In genomic region chr3:46469680-46470357, GRCh38 we compare ENCODE assay signal across 25 cellular contexts. TPM values are rescaled to one million over a fixed set of nuclear protein-coding genes. Genes with fewer than 3 reads are reported as not detected.
DNase-seq lines count a peak whose midpoint lies in the region; ATAC-seq, FAIRE-seq and TF ChIP-seq lines count a peak whose summit lies in the region.
"Had no signal": no experiment of that assay in that cellular context is flagged by ENCODE, and none has a peak within 500 bp of the region (broad histone marks: within the 10 kb centered on the region; RNA-seq: fewer than 3 reads in every experiment).

No MANE protein-coding gene starts in this region.

- ATAC-seq in HG02642 (IDR thresholded peaks at IDR 0.05; ENCODE audit: poor library complexity, unreplicated experiment) (no peak), GM21390 (IDR thresholded peaks at IDR 0.05; ENCODE audit: unreplicated experiment) (no peak)
- ATAC-seq: activated T-cell treated with anti-CD3 and anti-CD28 coated beads, Interleukin-2, amount 50 U/mL, for 4 hours; naive thymus-derived CD4-positive, alpha-beta T cell had no signal

- DNase-seq in AML-193 (lab: John Stamatoyannopoulos, UW) (peak; percentile 69 to 76), NB4 (ENCODE audit: low read depth) (peak; percentile 68), endodermal cell (peak; percentile 30), frontal cortex (ENCODE audit: low spot score in 2 of 2) (no peak), BE2C (no peak)
- DNase-seq: activated CD4-positive, alpha-beta T cell treated with anti-CD3 and anti-CD28 coated beads, Interleukin-2, amount 50 U/mL, for 4 hours; activated naive CD4-positive, alpha-beta T cell treated with anti-CD3 and anti-CD28 coated beads, Interleukin-2, amount 10 ng/mL, durations not matched to agents 7 days and 5 days; activated T-cell treated with anti-CD3 and anti-CD28 coated beads, Interleukin-2, amount 50 U/mL, for 4 hours; CD4-positive, alpha-beta memory T cell; H7; MG63; NCI-H187 treated with DMSO at 0.1 percent for 48 hours; NK-92 treated with Interleukin-12 subunit alpha and Interleukin-12 subunit beta, amount 100 ng/mL, for 24 hours; stimulated activated CD4-positive, alpha-beta T cell treated with anti-CD3 and anti-CD28 coated beads, Interleukin-12 subunit alpha, Interleukin-12 subunit beta, amount 100 ng/mL, for 4 hours had no signal

- peaks cover 2% of the 10 kb centered on the region for H3K9me3 ChIP-seq in endodermal cell (ENCODE audit: control insufficient read depth, low read length)
- no peaks in the 10 kb centered on the region for H3K9me3 ChIP-seq in neutrophil
- H3K9me3 ChIP-seq in BE2C: no peaks in the 10 kb centered on the region
- H3K9me3 ChIP-seq: MG63 had no signal

- H3K4me1 ChIP-seq in endodermal cell (ENCODE audit: control insufficient read depth, insufficient read depth, low read length) (no peaks in the 10 kb centered on the region), neutrophil (ENCODE audit: control insufficient read depth in 1 of 2, insufficient read depth in 1 of 2, low read depth in 1 of 2, low read length in 1 of 2) (peaks cover 89% of the 10 kb centered on the region in 2 experiments), BE2C (no peaks in the 10 kb centered on the region)
- H3K4me1 ChIP-seq: ascending aorta had no signal

- no peak for TF ChIP-seq CTCF in NB4 (IDR thresholded peaks at IDR 0.05; ENCODE audit: low read depth, low read length)
- TF ChIP-seq CTCF in endodermal cell (conservative IDR thresholded peaks at IDR 0.05): no peak
- TF ChIP-seq CTCF in neutrophil (IDR thresholded peaks at IDR 0.05): no peak
- no peak for TF ChIP-seq CTCF in BE2C (IDR thresholded peaks at IDR 0.05; ENCODE audit: low read depth, low read length)

- peaks cover 8% of the 10 kb centered on the region for H3K9me3 Mint-ChIP-seq in endodermal cell

- no peak overlapping the region for H3K27ac Mint-ChIP-seq in endodermal cell
- H3K27ac Mint-ChIP-seq: activated naive CD4-positive, alpha-beta T cell treated with anti-CD3 and anti-CD28 coated beads, Interleukin-2, amount 10 ng/mL, durations not matched to agents 7 days and 5 days; CD4-positive, alpha-beta memory T cell; naive thymus-derived CD4-positive, alpha-beta T cell had no signal

- H3K4me3 ChIP-seq in NB4 (ENCODE audit: low read depth, low read length) (no peak overlapping the region), endodermal cell (ENCODE audit: low read length) (no peak overlapping the region), neutrophil (ENCODE audit: low read depth in 1 of 2, low read length in 1 of 2) (peak overlapping the region in 1 of 2 experiments; percentile 12), BE2C (ENCODE audit: low read depth, low read length) (no peak overlapping the region)
- H3K4me3 ChIP-seq: ascending aorta, heart left ventricle, MG63 had no signal

- H3K27me3 Mint-ChIP-seq in endodermal cell (ENCODE audit: insufficient read depth): peaks cover 32% of the 10 kb centered on the region

- peaks cover 2% of the 10 kb centered on the region for H3K36me3 Mint-ChIP-seq in endodermal cell (ENCODE audit: low read depth)
- H3K36me3 Mint-ChIP-seq: activated naive CD4-positive, alpha-beta T cell treated with anti-CD3 and anti-CD28 coated beads, Interleukin-2, amount 10 ng/mL, durations not matched to agents 7 days and 5 days had no signal

- TF ChIP-seq POLR2A in NB4 (IDR thresholded peaks at IDR 0.05; ENCODE audit: extremely low read depth, insufficient read length): no peak

- H3K27me3 ChIP-seq in endodermal cell (ENCODE audit: control insufficient read depth, insufficient read depth, low read length, poor library complexity, severe bottlenecking) (no peaks in the 10 kb centered on the region), neutrophil (no peaks in the 10 kb centered on the region), BE2C (0 out of 2 replicates have a peak, but pooled peaks cover 2% of the 10 kb centered on the region)
- H3K27me3 ChIP-seq: ascending aorta, MG63 had no signal

- H3K36me3 ChIP-seq in endodermal cell (ENCODE audit: control insufficient read depth, insufficient read depth, low read length): no peaks in the 10 kb centered on the region
- H3K36me3 ChIP-seq in neutrophil: no peaks in the 10 kb centered on the region
- no peaks in the 10 kb centered on the region for H3K36me3 ChIP-seq in BE2C
- H3K36me3 ChIP-seq: ascending aorta, heart left ventricle, MG63 had no signal

- no peak overlapping the region for H3K4me3 Mint-ChIP-seq in endodermal cell
- H3K4me3 Mint-ChIP-seq: activated naive CD4-positive, alpha-beta T cell treated with anti-CD3 and anti-CD28 coated beads, Interleukin-2, amount 10 ng/mL, durations not matched to agents 7 days and 5 days; activated T-cell treated with anti-CD3 and anti-CD28 coated beads, Interleukin-2, amount 50 U/mL, for 4 hours; CD4-positive, alpha-beta memory T cell; naive thymus-derived CD4-positive, alpha-beta T cell had no signal

- WGBS in endodermal cell (ENCODE audit: insufficient coverage in 1 of 2, insufficient read length in 1 of 2), 2 experiments: 81 to 83% methylated on average over 3 of the region's 3 CpGs

- H3K4me1 Mint-ChIP-seq in endodermal cell: no peaks in the 10 kb centered on the region
- H3K4me1 Mint-ChIP-seq: CD4-positive, alpha-beta memory T cell had no signal

- FAIRE-seq in frontal cortex (lab: Jason Lieb, UNC): no peak

- H3K9ac ChIP-seq in endodermal cell (ENCODE audit: extremely low read depth, low read length, poor library complexity, severe bottlenecking): no peak overlapping the region

- H3K27ac ChIP-seq in endodermal cell (ENCODE audit: low read depth, low read length) (no peak overlapping the region), neutrophil (peak overlapping the region; percentile 79)
- H3K27ac ChIP-seq: ascending aorta, RWPE1 had no signal

RNA-seq across cellular contexts. Expression of gene LTF, which starts 5.1 kb away (rescaled TPM):
- total RNA-seq in endodermal cell: under 1 TPM; 0.24 to 0.31 TPM
- not detected for polyA plus RNA-seq in endodermal cell (2013, experiment 1 of 2)
- not detected for polyA plus RNA-seq in endodermal cell (2013, experiment 2 of 2)
- total RNA-seq in frontal cortex: 0.41 TPM
- polyA plus RNA-seq in BE2C (2012; ENCODE audit: insufficient read depth, insufficient read length, low read depth): not detected
- total RNA-seq: activated T-cell treated with anti-CD3 and anti-CD28 coated beads, Interleukin-2, amount 50 U/mL, for 4 hours; CD4-positive, alpha-beta memory T cell; H7; pulmonary artery endothelial cell had no signal
- polyA plus RNA-seq: AG04450; CD4-positive, alpha-beta memory T cell; naive thymus-derived CD4-positive, alpha-beta T cell had no signal

RNA-seq across cellular contexts. Expression of gene RTP3, which starts 28.0 kb away (rescaled TPM):
- total RNA-seq in endodermal cell: not detected
- polyA plus RNA-seq in endodermal cell (2013, experiment 1 of 2): not detected
- polyA plus RNA-seq in endodermal cell (2013, experiment 2 of 2): not detected
- total RNA-seq in frontal cortex: not detected
- not detected for polyA plus RNA-seq in BE2C (2012; ENCODE audit: insufficient read depth, insufficient read length, low read depth)
- total RNA-seq: activated T-cell treated with anti-CD3 and anti-CD28 coated beads, Interleukin-2, amount 50 U/mL, for 4 hours; ascending aorta; CD4-positive, alpha-beta memory T cell; heart left ventricle; lung microvascular endothelial cell; naive thymus-derived CD4-positive, alpha-beta T cell; pulmonary artery endothelial cell; temporal lobe had no signal
- polyA plus RNA-seq: CD4-positive, alpha-beta memory T cell; heart left ventricle; naive thymus-derived CD4-positive, alpha-beta T cell had no signal

Comparison
In these comparisons a context has a peak if more than half of its experiments do, and no peak if none do; other contexts are left out.
1. DNase-seq: peak in AML-193 (2 of 2), NB4 (single experiment) and endodermal cell (single experiment); none in frontal cortex (0 of 2) and BE2C (single experiment).